9 cellular contexts compared by ENCODE assay signal in genomic region chr11:118915941-118916841, GRCh38. TPM values are rescaled to one million over a fixed set of nuclear protein-coding genes. Genes with fewer than 3 reads are reported as not detected.
A peak's percentile ranks its signal among the peaks of the same experiment; 100 is the strongest.
DNase-seq lines count a peak whose midpoint lies in the region; ATAC-seq and TF ChIP-seq lines count a peak whose summit lies in the region.
"Had no signal": no experiment of that assay in that cellular context is flagged by ENCODE, and none has a peak within 500 bp of the region (broad histone marks: within the 10 kb centered on the region; RNA-seq: fewer than 3 reads in every experiment).

No MANE protein-coding gene starts in this region.

- no peak for TF ChIP-seq CTCF in foreskin keratinocyte (conservative IDR thresholded peaks at IDR 0.05)
- TF ChIP-seq CTCF in sigmoid colon (IDR thresholded peaks at IDR 0.05) = no peak

- intact Hi-C loops in activated CD4-positive, alpha-beta memory T cell treated with anti-CD3 and anti-CD28 coated beads for 36 hours (cut with micrococcal nuclease) = no loop called here
- intact Hi-C loops in sigmoid colon (cut with DNase I) = no loop called here

- H3K4me1 Mint-ChIP-seq in activated CD4-positive, alpha-beta memory T cell treated with anti-CD3 and anti-CD28 coated beads for 36 hours (ENCODE audit: low read depth) = peaks cover 96% of the 10 kb centered on the region

- H3K27ac Mint-ChIP-seq in activated CD4-positive, alpha-beta memory T cell treated with anti-CD3 and anti-CD28 coated beads for 36 hours = peak overlapping the region; percentile 100

- H3K36me3 ChIP-seq in sigmoid colon = no peaks in the 10 kb centered on the region

- no peak for TF ChIP-seq EP300 in sigmoid colon (IDR thresholded peaks at IDR 0.05)

- TF ChIP-seq POLR2A in sigmoid colon (IDR thresholded peaks at IDR 0.05) = no peak

- no peaks in the 10 kb centered on the region for H3K27me3 ChIP-seq in foreskin keratinocyte
- no peaks in the 10 kb centered on the region for H3K27me3 ChIP-seq in sigmoid colon

- peaks cover 4% of the 10 kb centered on the region for H3K36me3 Mint-ChIP-seq in activated CD4-positive, alpha-beta memory T cell treated with anti-CD3 and anti-CD28 coated beads for 36 hours

- peak; percentile 79 for DNase-seq in DMS 273 (lab: John Stamatoyannopoulos, UW; ENCODE audit: unreplicated experiment)
- no peak for DNase-seq in activated CD4-positive, alpha-beta memory T cell treated with anti-CD3 and anti-CD28 coated beads for 36 hours
- DNase-seq in foreskin keratinocyte = no peak
- peak; percentile 67 for DNase-seq in sigmoid colon
- no peak for DNase-seq in occipital lobe (lab: John Stamatoyannopoulos, UW)
- no peak for DNase-seq in NCI-H2196 (lab: John Stamatoyannopoulos, UW; ENCODE audit: unreplicated experiment)
- no peak for DNase-seq in medulla oblongata (ENCODE audit: extremely low spot score)

- no peak for ATAC-seq in foreskin keratinocyte
- no peak for ATAC-seq in GM21423 (IDR thresholded peaks at IDR 0.05; ENCODE audit: unreplicated experiment)

- peak overlapping the region in 3 of 4 donors; percentile 16 to 92 (median 38) for H3K4me3 ChIP-seq in sigmoid colon

- no peaks in the 10 kb centered on the region for H3K9me3 Mint-ChIP-seq in activated CD4-positive, alpha-beta memory T cell treated with anti-CD3 and anti-CD28 coated beads for 36 hours

- H3K27me3 Mint-ChIP-seq in activated CD4-positive, alpha-beta memory T cell treated with anti-CD3 and anti-CD28 coated beads for 36 hours = no peaks in the 10 kb centered on the region

- no peak overlapping the region for H3K4me3 Mint-ChIP-seq in activated CD4-positive, alpha-beta memory T cell treated with anti-CD3 and anti-CD28 coated beads for 36 hours

- H3K27ac ChIP-seq in foreskin keratinocyte (peak overlapping the region; percentile 94), sigmoid colon (peak overlapping the region; percentile 95 to 100 (median 100))

- POLR2A ChIA-PET in activated CD4-positive, alpha-beta memory T cell treated with anti-CD3 and anti-CD28 coated beads for 36 hours (lab: Charles Lee) = no interaction called here

- CTCF ChIA-PET in activated CD4-positive, alpha-beta memory T cell treated with anti-CD3 and anti-CD28 coated beads for 36 hours (lab: Charles Lee) = interaction anchor here (1.0 to 15.0 kb wide), 2 partner anchors 10 to 14 kb away, joined by 3 to 311 read pairs; partner anchors contain the start of gene BCL9L

- no peaks in the 10 kb centered on the region for H3K9me3 ChIP-seq in sigmoid colon

- peaks cover 64% of the 10 kb centered on the region for H3K4me1 ChIP-seq in foreskin keratinocyte
- peaks cover 0 to 100% (median 100%) of the 10 kb centered on the region in 4 donors for H3K4me1 ChIP-seq in sigmoid colon

- 60 to 63% methylated on average over 10 of the region's 10 CpGs for whole genome bisulfite sequencing in sigmoid colon, 2 donors

RNA-seq across cellular contexts. Expression of gene BCL9L, which starts 9.5 kb away (rescaled TPM):
- 10 to 100 TPM; 28.2 to 31.8 TPM for total RNA-seq in activated CD4-positive, alpha-beta memory T cell treated with anti-CD3 and anti-CD28 coated beads for 36 hours
- total RNA-seq in foreskin keratinocyte = 54.6 and 61.4 TPM in 2 replicates
- polyA plus RNA-seq in foreskin keratinocyte = 22.1 and 22.9 TPM in 2 replicates
- 10 to 100 TPM in 3 of 4 donors, 1 to 10 TPM in 1; 7.9 to 46.5 (median 10.8) TPM for total RNA-seq in sigmoid colon
- 10 to 100 TPM in 1 of 3 donors, 1 to 10 TPM in 2; 4.8 to 33.2 (median 7.4) TPM for polyA plus RNA-seq in sigmoid colon
- total RNA-seq in occipital lobe = 11.5 TPM

RNA-seq across cellular contexts. Expression of gene CXCR5, which starts 32.5 kb away (rescaled TPM):
- total RNA-seq in activated CD4-positive, alpha-beta memory T cell treated with anti-CD3 and anti-CD28 coated beads for 36 hours = 10 to 100 TPM; 28.0 to 28.3 TPM
- total RNA-seq in foreskin keratinocyte (not detected in 2 replicates), sigmoid colon (not detected), occipital lobe (not detected)
- polyA plus RNA-seq in foreskin keratinocyte (0.01 TPM in 1 of 2 replicates, not detected in the other), sigmoid colon (10 to 100 TPM in 1 of 3 donors, under 1 TPM in 2; under 0.01 to 11.5 (median 0.23) TPM)
- total RNA-seq: HT1080 had no signal

RNA-seq across cellular contexts. Expression of gene UPK2, which starts 39.9 kb away (rescaled TPM):
- total RNA-seq in activated CD4-positive, alpha-beta memory T cell treated with anti-CD3 and anti-CD28 coated beads for 36 hours = not detected
- total RNA-seq in foreskin keratinocyte (0.11 and 0.20 TPM in 2 replicates), sigmoid colon (not detected), occipital lobe (not detected)
- polyA plus RNA-seq in foreskin keratinocyte (0.25 and 0.32 TPM in 2 replicates), sigmoid colon (not detected)
- total RNA-seq: HT1080 had no signal

RNA-seq across cellular contexts. Expression of gene FOXR1, which starts 55.4 kb away (rescaled TPM):
- not detected for total RNA-seq in activated CD4-positive, alpha-beta memory T cell treated with anti-CD3 and anti-CD28 coated beads for 36 hours
- total RNA-seq in foreskin keratinocyte = not detected in 2 replicates
- not detected in 2 replicates for polyA plus RNA-seq in foreskin keratinocyte
- not detected for total RNA-seq in sigmoid colon
- not detected for polyA plus RNA-seq in sigmoid colon
- 0.31 TPM for total RNA-seq in occipital lobe
- total RNA-seq: HT1080 had no signal

Comparison
In these comparisons a context has a peak if more than half of its experiments do, and no peak if none do; other contexts are left out.
1. DNase-seq: peak in DMS 273 (single experiment) and sigmoid colon (single experiment); none in activated CD4-positive, alpha-beta memory T cell treated with anti-CD3 and anti-CD28 coated beads for 36 hours (single experiment), foreskin keratinocyte (0 of 2), occipital lobe (single experiment), NCI-H2196 (single experiment) and medulla oblongata (single experiment).
2. RNA of gene CXCR5, which starts 32.5 kb away (total RNA-seq): 28.0 to 28.3 TPM in activated CD4-positive, alpha-beta memory T cell treated with anti-CD3 and anti-CD28 coated beads for 36 hours; not detected in foreskin keratinocyte, not detected in sigmoid colon and not detected in occipital lobe (single experiment); every median in the first group is over 10 times any median in the second.